Comparison of ENCODE assay signal across 8 cellular contexts in the genomic region with DNA sequence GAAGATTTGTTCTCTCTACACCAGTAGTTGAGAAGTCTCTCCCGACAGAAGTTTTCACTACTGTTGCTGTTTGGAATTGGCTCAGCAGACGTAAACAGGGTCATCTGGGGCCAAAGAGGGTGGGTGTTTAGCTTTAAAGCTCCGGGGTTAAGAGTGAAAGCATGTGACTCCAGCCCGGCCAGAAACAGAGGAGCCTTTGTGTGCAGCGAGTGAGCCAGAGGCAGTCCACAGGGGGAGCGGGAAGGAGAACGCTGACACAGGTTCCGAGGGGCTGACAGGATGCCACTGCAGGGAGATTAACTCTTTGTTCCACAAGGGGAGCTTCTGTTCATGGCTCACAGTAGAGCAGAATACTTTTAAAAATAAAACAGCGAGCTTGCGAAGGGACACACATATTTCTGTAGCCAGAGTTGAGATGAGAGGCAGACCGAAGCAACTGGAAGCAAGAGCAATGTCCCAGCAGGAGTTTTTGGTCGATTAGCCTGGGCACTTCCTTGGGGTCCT. TPM values are rescaled to one million over a fixed set of nuclear protein-coding genes. Genes with fewer than 3 reads are reported as not detected.
DNase-seq lines count a peak whose midpoint lies in the region; ATAC-seq, FAIRE-seq and TF ChIP-seq lines count a peak whose summit lies in the region.

No MANE protein-coding gene starts in this region.

- peak overlapping the region; percentile 58 for H3K4me2 ChIP-seq in keratinocyte (ENCODE audit: control insufficient read depth, extremely low read depth, insufficient read depth, low read depth, low read length)

- no peaks in the 10 kb centered on the region for H3K36me3 ChIP-seq in keratinocyte (ENCODE audit: control insufficient read depth in 2 of 2, extremely low read depth in 1 of 2, insufficient read depth in 2 of 2, low read length in 2 of 2)

- dilution Hi-C loops in keratinocyte (cut with MboI; ENCODE audit: extremely low pct_ligation_motif_present, low sequenced_read_pairs): no loop called here

- no peaks in the 10 kb centered on the region for H3K9me1 ChIP-seq in keratinocyte (ENCODE audit: control insufficient read depth, extremely low read depth, insufficient read depth, low read length)

- ATAC-seq in HG02763 (IDR thresholded peaks at IDR 0.05; ENCODE audit: unreplicated experiment): no peak

- DNase-seq in NCI-H82 treated with DMSO at 0.1 percent for 48 hours (lab: John Stamatoyannopoulos, UW; ENCODE audit: unreplicated experiment): peak; percentile 75
- DNase-seq in cardiac fibroblast (ENCODE audit: low read depth in 2 of 2): peak; percentile 55 to 92
- no peak for DNase-seq in keratinocyte (ENCODE audit: low read depth, low spot score)
- DNase-seq in skeletal muscle cell (ENCODE audit: low read depth): no peak
- no peak for DNase-seq in activated gamma-delta T cell (lab: John Stamatoyannopoulos, UW)
- DNase-seq in NCI-H774 (lab: John Stamatoyannopoulos, UW): no peak

- H3K79me2 ChIP-seq in keratinocyte (ENCODE audit: control insufficient read depth, insufficient read depth, low read length): no peaks in the 10 kb centered on the region

- in situ Hi-C loops in GM18951 (cut with MboI; ENCODE audit: low sequenced_read_pairs, unreplicated experiment): no loop called here

- no peak for TF ChIP-seq CTCF in cardiac fibroblast (IDR thresholded peaks at IDR 0.05; ENCODE audit: low read depth, low read length)
- TF ChIP-seq CTCF in keratinocyte (optimal IDR thresholded peaks at IDR 0.05 in 1 of 3, IDR thresholded peaks at IDR 0.05 in 1 of 3, conservative IDR thresholded peaks at IDR 0.05 in 1 of 3; ENCODE audit: extremely low read depth in 1 of 3, insufficient read depth in 2 of 3, low read length in 3 of 3): no peak

- H2AFZ ChIP-seq in keratinocyte (ENCODE audit: control insufficient read depth, low read length): peak overlapping the region; percentile 22

- peaks cover 21% of the 10 kb centered on the region for H3K27me3 ChIP-seq in keratinocyte (ENCODE audit: control insufficient read depth, extremely low read depth, insufficient read depth, low read length)

- peak; percentile 29 for FAIRE-seq in keratinocyte (lab: Jason Lieb, UNC)

- no peak overlapping the region for H3K9ac ChIP-seq in keratinocyte (ENCODE audit: control insufficient read depth, extremely low read depth, insufficient read depth, low read length)

- H3K4me1 ChIP-seq in keratinocyte (ENCODE audit: control insufficient read depth, extremely low read depth, insufficient read depth, low read length): peaks cover 11% of the 10 kb centered on the region

- peak; percentile 31 for TF ChIP-seq POLR2A in GM18951 (IDR thresholded peaks at IDR 0.05; ENCODE audit: extremely low read depth, insufficient read depth, insufficient read length)

- H4K20me1 ChIP-seq in keratinocyte (ENCODE audit: control insufficient read depth, extremely low read depth, insufficient read depth, low read length): no peaks in the 10 kb centered on the region

- H3K27ac ChIP-seq in keratinocyte (ENCODE audit: control insufficient read depth, insufficient read depth, low read length): no peak overlapping the region

- no peaks in the 10 kb centered on the region for H3K9me3 ChIP-seq in keratinocyte (ENCODE audit: control insufficient read depth, low read depth, low read length)

- H3K4me3 ChIP-seq in cardiac fibroblast (replicated peaks in 1 of 2; ENCODE audit: low read depth in 2 of 2, low read length in 2 of 2): peak overlapping the region; percentile 21 to 29
- peak overlapping the region in 2 of 3 experiments; percentile 17 to 51 for H3K4me3 ChIP-seq in keratinocyte (ENCODE audit: control insufficient read depth in 2 of 3, extremely low read depth in 1 of 3, insufficient read depth in 2 of 3, low read depth in 1 of 3, low read length in 3 of 3)
- peak overlapping the region; percentile 26 for H3K4me3 ChIP-seq in skeletal muscle cell (ENCODE audit: low read depth, low read length)

RNA-seq across cellular contexts. Expression of gene BMF, which starts 26.9 kb away (rescaled TPM):
- polyA plus RNA-seq in keratinocyte: 0.05 to 0.30 TPM (median 0.13 TPM) in 3 replicates
- polyA plus RNA-seq in keratinocyte (2011; ENCODE audit: low read depth): 0.07 TPM
- 0.04 and 0.12 TPM in 2 replicates for polyA plus RNA-seq in keratinocyte (2011; cell fraction: cytosol; rRNA removed)
- polyA plus RNA-seq in keratinocyte (2011; cell fraction: nucleus; rRNA removed): 0.15 and 0.72 TPM in 2 replicates
- polyA plus RNA-seq in keratinocyte (2012; ENCODE audit: low replicate concordance): 0.02 and 0.24 TPM in 2 replicates
- 0.16 to 0.36 TPM (median 0.16 TPM) in 3 replicates for polyA minus RNA-seq in keratinocyte
- polyA minus RNA-seq in keratinocyte (2011; cell fraction: cytosol; rRNA and poly(A)+ RNA removed): not detected
- polyA minus RNA-seq in keratinocyte (2011; cell fraction: nucleus; rRNA and poly(A)+ RNA removed): 0.32 and 1.0 TPM in 2 replicates

RNA-seq across cellular contexts. Expression of gene SRP14, which starts 42.8 kb away (rescaled TPM):
- polyA plus RNA-seq in keratinocyte: 272 to 407 TPM (median 324 TPM) in 3 replicates
- 2,431 TPM for polyA plus RNA-seq in keratinocyte (2011; ENCODE audit: low read depth)
- polyA plus RNA-seq in keratinocyte (2011; cell fraction: cytosol; rRNA removed): 406 and 414 TPM in 2 replicates
- 131 and 140 TPM in 2 replicates for polyA plus RNA-seq in keratinocyte (2011; cell fraction: nucleus; rRNA removed)
- 226 and 292 TPM in 2 replicates for polyA plus RNA-seq in keratinocyte (2012; ENCODE audit: low replicate concordance)
- polyA minus RNA-seq in keratinocyte: 16.3 to 86.8 TPM (median 71.1 TPM) in 3 replicates
- 121 TPM for polyA minus RNA-seq in keratinocyte (2011; cell fraction: cytosol; rRNA and poly(A)+ RNA removed)
- 18.7 and 29.6 TPM in 2 replicates for polyA minus RNA-seq in keratinocyte (2011; cell fraction: nucleus; rRNA and poly(A)+ RNA removed)

Comparison
In these comparisons a context has a peak if more than half of its experiments do, and no peak if none do; other contexts are left out.
1. DNase-seq: peak in NCI-H82 treated with DMSO at 0.1 percent for 48 hours (single experiment) and cardiac fibroblast (2 of 2); none in keratinocyte (single experiment), skeletal muscle cell (single experiment), activated gamma-delta T cell (single experiment) and NCI-H774 (single experiment).
2. Peak in every context shown above with its lines, with median percentiles within 50 percentile points of each other: H3K4me3 ChIP-seq.